Comparison of ENCODE assay signal across 20 cellular contexts in the genomic region with DNA sequence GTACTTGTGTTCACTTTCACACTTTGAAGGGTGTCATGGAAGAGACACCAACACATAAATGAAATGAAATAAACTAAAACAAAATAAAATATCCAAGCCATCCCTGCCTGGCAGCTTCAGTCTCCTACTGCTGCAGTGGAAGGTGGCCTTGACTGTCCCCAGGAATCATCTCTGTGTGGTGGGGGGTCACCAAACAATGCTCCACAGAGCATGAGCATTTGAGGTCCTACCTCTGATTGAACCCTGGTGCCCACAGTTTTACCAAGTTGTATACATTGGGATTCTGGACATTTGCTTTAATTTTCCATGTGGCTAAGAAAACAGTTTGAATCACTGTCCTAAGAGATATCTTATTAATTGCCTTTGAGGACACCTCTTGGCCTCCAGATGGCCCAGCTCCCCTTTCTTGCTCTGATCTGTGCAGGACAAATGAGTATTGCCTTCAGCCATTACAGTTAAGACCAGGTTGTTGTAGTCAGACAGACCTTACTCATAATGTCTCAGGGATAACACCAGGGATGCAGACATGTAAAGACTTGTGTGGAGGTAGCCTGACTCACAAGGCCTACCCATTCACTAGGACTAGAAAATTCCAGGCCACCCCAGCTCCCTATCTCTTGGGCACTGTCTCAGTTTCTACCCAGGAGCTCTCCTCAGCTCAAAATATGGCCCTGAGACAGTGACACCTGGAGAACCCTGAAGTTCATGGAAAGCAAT.
DNase-seq lines count a peak whose midpoint lies in the region; TF ChIP-seq lines count a peak whose summit lies in the region.
"Had no signal": no experiment of that assay in that cellular context is flagged by ENCODE, and none has a peak within 500 bp of the region (broad histone marks: within the 10 kb centered on the region; RNA-seq: fewer than 3 reads in every experiment).

No MANE protein-coding gene starts in this region.

- H3K4me1 ChIP-seq in mammary epithelial cell (ENCODE audit: insufficient read depth, low read length) (peaks cover 19% of the 10 kb centered on the region), esophagus muscularis mucosa (no peaks in the 10 kb centered on the region), neuronal stem cell (ENCODE audit: control insufficient read depth in 2 of 2, insufficient read depth in 1 of 2, low read depth in 1 of 2, low read length in 2 of 2) (peaks cover 11 to 17% of the 10 kb centered on the region in 2 donors), mesendoderm (ENCODE audit: control insufficient read depth, low read depth, low read length) (no peaks in the 10 kb centered on the region)

- no peak overlapping the region for H3K4ac ChIP-seq in neuronal stem cell (ENCODE audit: low read length)
- H3K4ac ChIP-seq in mesendoderm (ENCODE audit: low read depth, low read length) = no peak overlapping the region

- no peak overlapping the region for H4K91ac ChIP-seq in neuronal stem cell (ENCODE audit: low read depth, low read length, poor library complexity)

- H3K36me3 ChIP-seq in mammary epithelial cell (ENCODE audit: insufficient read depth, low read length) (no peaks in the 10 kb centered on the region), esophagus muscularis mucosa (no peaks in the 10 kb centered on the region), neuronal stem cell (replicated peaks in 1 of 2; ENCODE audit: control insufficient read depth in 2 of 2, insufficient read depth in 2 of 2, low read length in 2 of 2) (no peaks in the 10 kb centered on the region), mesendoderm (ENCODE audit: control insufficient read depth, insufficient read depth, low read length) (no peaks in the 10 kb centered on the region)

- H3K79me1 ChIP-seq in neuronal stem cell (ENCODE audit: low read depth, low read length) = peaks cover 2% of the 10 kb centered on the region
- no peaks in the 10 kb centered on the region for H3K79me1 ChIP-seq in mesendoderm (ENCODE audit: low read length)

- H2BK12ac ChIP-seq in neuronal stem cell (ENCODE audit: low read length) = no peak overlapping the region

- H3K23ac ChIP-seq in neuronal stem cell (ENCODE audit: low read depth, low read length, poor library complexity) = no peak overlapping the region
- no peak overlapping the region for H3K23ac ChIP-seq in mesendoderm (ENCODE audit: low read length)

- no peak for TF ChIP-seq POLR2A in esophagus muscularis mucosa (IDR thresholded peaks at IDR 0.05; ENCODE audit: low read depth)

- intact Hi-C loops in mammary epithelial cell (cut with micrococcal nuclease) (loop anchor here (2.0 to 10.0 kb wide), 3 partner anchors 349 to 499 kb away; no protein-coding TSS in a partner anchor), esophagus muscularis mucosa (cut with DNase I) (no loop called here)

- no peak for TF ChIP-seq EP300 in esophagus muscularis mucosa (IDR thresholded peaks at IDR 0.05)

- H2BK120ac ChIP-seq in neuronal stem cell (ENCODE audit: low read depth, low read length) (no peak overlapping the region), mesendoderm (ENCODE audit: low read depth, low read length) (no peak overlapping the region)

- no peak overlapping the region for H3K14ac ChIP-seq in neuronal stem cell (ENCODE audit: low read length)

- TF ChIP-seq CTCF in RWPE1 (conservative IDR thresholded peaks at IDR 0.05; ENCODE audit: low read depth) (no peak), mammary epithelial cell (conservative IDR thresholded peaks at IDR 0.05 in 1 of 2, IDR thresholded peaks at IDR 0.05 in 1 of 2; ENCODE audit: extremely low read depth in 1 of 2, insufficient read depth in 1 of 2, low read depth in 1 of 2, low read length in 2 of 2) (peak in 1 of 2 donors; percentile 35), esophagus muscularis mucosa (IDR thresholded peaks at IDR 0.05) (no peak)

- H3K79me2 ChIP-seq in mammary epithelial cell (ENCODE audit: insufficient read depth, low read length) = no peaks in the 10 kb centered on the region
- no peaks in the 10 kb centered on the region for H3K79me2 ChIP-seq in mesendoderm (ENCODE audit: control insufficient read depth, insufficient read depth, low read length)

- no peak overlapping the region for H4K5ac ChIP-seq in mesendoderm (ENCODE audit: low read length)

- H4K8ac ChIP-seq in neuronal stem cell (ENCODE audit: low read depth, low read length) (no peak overlapping the region), mesendoderm (ENCODE audit: low read depth, low read length) (no peak overlapping the region)

- no TSS peak for BruUV-seq in mammary epithelial cell (replicated peaks; lab: Mats Ljungman, UMichigan)

- POLR2A ChIA-PET in RWPE1 (lab: Yijun Ruan, JAX; ENCODE audit: low non-redundant PET) = no interaction called here

- H3K9ac ChIP-seq in mammary epithelial cell (ENCODE audit: insufficient read depth, low read length) (no peak overlapping the region), neuronal stem cell (ENCODE audit: low read depth, low read length, poor library complexity) (no peak overlapping the region), mesendoderm (ENCODE audit: low read length) (no peak overlapping the region)
- H3K9ac ChIP-seq: GM23248, SK-N-SH had no signal

- H3K4me3 ChIP-seq in mammary epithelial cell (replicated peaks in 1 of 3; ENCODE audit: insufficient read depth in 1 of 3, low read depth in 2 of 3, low read length in 3 of 3) (no peak overlapping the region), esophagus muscularis mucosa (no peak overlapping the region), neuronal stem cell (ENCODE audit: low read length in 2 of 2) (no peak overlapping the region), mesendoderm (ENCODE audit: low read length) (no peak overlapping the region)
- H3K4me3 ChIP-seq: GM23248 had no signal

- H2AK5ac ChIP-seq in neuronal stem cell (ENCODE audit: low read depth, low read length) (no peak overlapping the region), mesendoderm (ENCODE audit: low read length) (no peak overlapping the region)

- H4K20me1 ChIP-seq in mammary epithelial cell (ENCODE audit: insufficient read depth, low read length) = no peaks in the 10 kb centered on the region

- no peak overlapping the region for H3K4me2 ChIP-seq in mammary epithelial cell (ENCODE audit: insufficient read depth, low read depth, low read length)
- H3K4me2 ChIP-seq in neuronal stem cell (ENCODE audit: insufficient read depth, low read length, poor library complexity, severe bottlenecking) = no peak overlapping the region
- H3K4me2 ChIP-seq in mesendoderm (ENCODE audit: low read length) = no peak overlapping the region
- H3K4me2 ChIP-seq: SK-N-SH had no signal

- H3K18ac ChIP-seq in neuronal stem cell (ENCODE audit: low read length) (peak overlapping the region; percentile 32), mesendoderm (ENCODE audit: low read length) (no peak overlapping the region)

- H3K27me3 ChIP-seq in mammary epithelial cell (ENCODE audit: insufficient read depth, low read length) = no peaks in the 10 kb centered on the region
- H3K27me3 ChIP-seq in esophagus muscularis mucosa = no peaks in the 10 kb centered on the region
- no peaks in the 10 kb centered on the region for H3K27me3 ChIP-seq in neuronal stem cell (ENCODE audit: control insufficient read depth in 3 of 3, insufficient read depth in 3 of 3, low read depth in 1 of 3, low read length in 3 of 3)
- H3K27me3 ChIP-seq in mesendoderm (ENCODE audit: insufficient read depth, low read length, poor library complexity) = no peaks in the 10 kb centered on the region

- dilution Hi-C loops in mammary epithelial cell (cut with HindIII; ENCODE audit: low sequenced_read_pairs) = no loop called here

- H3K9me3 ChIP-seq in mammary epithelial cell (replicated peaks; ENCODE audit: insufficient read depth, low read length) (no peaks in the 10 kb centered on the region), esophagus muscularis mucosa (no peaks in the 10 kb centered on the region), neuronal stem cell (replicated peaks in 1 of 2; ENCODE audit: control insufficient read depth in 2 of 2, insufficient read depth in 1 of 2, low read depth in 1 of 2, low read length in 2 of 2) (peaks cover 0 to 17% of the 10 kb centered on the region in 2 donors)
- H3K9me3 ChIP-seq: SK-N-SH had no signal

- CTCF ChIA-PET in RWPE1 (lab: Yijun Ruan, JAX) = no interaction called here
- CTCF ChIA-PET in mammary epithelial cell (lab: Charles Lee; ENCODE audit: low non-redundant PET) = interaction anchor here (0.6 kb wide), 1 partner anchor 478 kb away, joined by 3 read pairs; no protein-coding TSS in a partner anchor

- no peak overlapping the region for H3K56ac ChIP-seq in mesendoderm (ENCODE audit: low read length)

- H2BK15ac ChIP-seq in neuronal stem cell (ENCODE audit: low read length) (no peak overlapping the region), mesendoderm (replicated peaks; ENCODE audit: low read depth) (no peak overlapping the region)

- H2AFZ ChIP-seq in mammary epithelial cell (ENCODE audit: low read depth, low read length) (peak overlapping the region; percentile 71), neuronal stem cell (ENCODE audit: low read length) (no peak overlapping the region)
- H2AFZ ChIP-seq: GM23248 had no signal

- no peak overlapping the region for H3K27ac ChIP-seq in RWPE1
- peak overlapping the region; percentile 50 for H3K27ac ChIP-seq in mammary epithelial cell (ENCODE audit: insufficient read depth, low read depth, low read length)
- no peak overlapping the region for H3K27ac ChIP-seq in esophagus muscularis mucosa (replicated peaks in 1 of 4)
- no peak overlapping the region for H3K27ac ChIP-seq in neuronal stem cell (replicated peaks; ENCODE audit: low read length)
- H3K27ac ChIP-seq in mesendoderm (ENCODE audit: low read depth, low read length) = no peak overlapping the region
- H3K27ac ChIP-seq: GM23248 had no signal

- DNase-seq in RWPE1 (ENCODE audit: low spot score) = peak; percentile 90
- peak; percentile 93 for DNase-seq in mammary epithelial cell
- peak; percentile 84 for DNase-seq in esophagus muscularis mucosa (ENCODE audit: extremely low spot score)
- DNase-seq in neuronal stem cell (ENCODE audit: low spot score) = no peak
- no peak for DNase-seq in effector CD8-positive, alpha-beta T cell (lab: John Stamatoyannopoulos, UW)
- no peak for DNase-seq in GM19240 (ENCODE audit: insufficient read length, low spot score)
- DNase-seq in T-helper 2 cell = no peak
- DNase-seq in mesendoderm = no peak
- DNase-seq: CD4-positive, CD25-positive, alpha-beta regulatory T cell; EL; GF-D8; GM23248; H9; MV-4-11; NCI-H1694; NCI-H2081; NCI-H2171; NCI-H526; SHP77 treated with DMSO at 0.1 percent for 48 hours; SK-N-SH had no signal

- in situ Hi-C loops in mammary epithelial cell (cut with MboI; ENCODE audit: low sequenced_read_pairs in 2 of 2) = no loop called here

- H2BK5ac ChIP-seq in neuronal stem cell (ENCODE audit: low read length) = no peak overlapping the region
- no peak overlapping the region for H2BK5ac ChIP-seq in mesendoderm (ENCODE audit: low read length)

Comparison
In these comparisons a context has a peak if more than half of its experiments do, and no peak if none do; other contexts are left out.
1. DNase-seq: peak in RWPE1 (single experiment), mammary epithelial cell (single experiment) and esophagus muscularis mucosa (single experiment); none in neuronal stem cell (single experiment), effector CD8-positive, alpha-beta T cell (single experiment), GM19240 (single experiment), T-helper 2 cell (0 of 5) and mesendoderm (single experiment).